15 cellular contexts compared by ENCODE assay signal in the genomic region with DNA sequence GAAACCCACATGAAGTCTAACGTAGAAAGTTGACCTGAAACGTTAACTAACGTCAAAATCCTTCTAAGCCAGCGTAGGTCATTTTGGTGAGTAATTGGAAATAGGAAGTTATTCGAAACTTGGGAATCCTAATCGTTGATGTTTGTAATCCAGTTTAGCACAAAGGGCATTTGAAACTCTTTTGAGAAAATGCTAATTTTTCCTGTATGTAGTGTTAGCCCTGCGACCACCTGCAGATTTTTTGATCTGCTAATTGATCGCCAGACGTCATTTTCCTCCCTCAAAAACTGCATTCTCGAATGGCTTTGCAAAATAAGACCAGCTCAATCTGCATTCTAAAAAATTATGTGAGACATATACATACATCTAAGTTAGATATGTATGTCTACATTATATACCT. TPM values are rescaled to one million over a fixed set of nuclear protein-coding genes. Genes with fewer than 3 reads are reported as not detected.
DNase-seq lines count a peak whose midpoint lies in the region; ATAC-seq, FAIRE-seq and TF ChIP-seq lines count a peak whose summit lies in the region.
"Had no signal": no experiment of that assay in that cellular context is flagged by ENCODE, and none has a peak within 500 bp of the region (broad histone marks: within the 10 kb centered on the region; RNA-seq: fewer than 3 reads in every experiment).

No MANE protein-coding gene starts in this region.

- H3K36me3 Mint-ChIP-seq in Calu3 (ENCODE audit: insufficient read depth, unreplicated experiment) (peaks cover 26% of the 10 kb centered on the region), endothelial cell (ENCODE audit: low read depth, unreplicated experiment) (no peaks in the 10 kb centered on the region), nephron progenitor cell (ENCODE audit: low read depth) (peaks cover 10% of the 10 kb centered on the region)
- H3K36me3 Mint-ChIP-seq: activated naive CD4-positive, alpha-beta T cell treated with anti-CD3 and anti-CD28 coated beads, Interleukin-2, amount 50 U/mL, for 24 hours had no signal

- no peak overlapping the region for H3K27ac Mint-ChIP-seq in Calu3 (ENCODE audit: unreplicated experiment)
- H3K27ac Mint-ChIP-seq in endothelial cell (ENCODE audit: unreplicated experiment), result peak overlapping the region; percentile 64
- H3K27ac Mint-ChIP-seq in nephron progenitor cell, result peak overlapping the region; percentile 97
- H3K27ac Mint-ChIP-seq: activated CD4-positive, alpha-beta T cell treated with anti-CD3 and anti-CD28 coated beads, Interleukin-2, amount 10 ng/mL, durations not matched to agents 7 days and 5 days; activated naive CD4-positive, alpha-beta T cell treated with anti-CD3 and anti-CD28 coated beads, Interleukin-2, amount 50 U/mL, for 24 hours had no signal

- H3K27me3 Mint-ChIP-seq in Calu3 (ENCODE audit: unreplicated experiment) (peaks cover 30% of the 10 kb centered on the region), endothelial cell (ENCODE audit: unreplicated experiment) (peaks cover 4% of the 10 kb centered on the region), nephron progenitor cell (ENCODE audit: low read depth, poor library complexity) (no peaks in the 10 kb centered on the region)

- H3K4me1 Mint-ChIP-seq in Calu3 (ENCODE audit: low read depth, unreplicated experiment) (peaks cover 33% of the 10 kb centered on the region), endothelial cell (ENCODE audit: unreplicated experiment) (peaks cover 38% of the 10 kb centered on the region), nephron progenitor cell (peaks cover 74% of the 10 kb centered on the region)

- H3K9me3 Mint-ChIP-seq in Calu3 (ENCODE audit: low read depth, unreplicated experiment), result no peaks in the 10 kb centered on the region
- H3K9me3 Mint-ChIP-seq in endothelial cell (ENCODE audit: unreplicated experiment), result no peaks in the 10 kb centered on the region
- H3K9me3 Mint-ChIP-seq in nephron progenitor cell, result no peaks in the 10 kb centered on the region
- H3K9me3 Mint-ChIP-seq: activated CD4-positive, alpha-beta T cell treated with anti-CD3 and anti-CD28 coated beads, Interleukin-2, amount 10 ng/mL, durations not matched to agents 7 days and 5 days; activated naive CD4-positive, alpha-beta T cell treated with anti-CD3 and anti-CD28 coated beads, Interleukin-2, amount 50 U/mL, for 24 hours had no signal

- no peaks in the 10 kb centered on the region for H3K36me3 ChIP-seq in kidney (ENCODE audit: control insufficient read depth in 1 of 2, insufficient read depth in 2 of 2, low read length in 2 of 2)
- H3K36me3 ChIP-seq: brain microvascular endothelial cell had no signal

- no peak for FAIRE-seq in kidney (lab: Jason Lieb, UNC)

- H3K4me3 Mint-ChIP-seq in Calu3 (ENCODE audit: low read depth, unreplicated experiment), result peak overlapping the region; percentile 79
- peak overlapping the region; percentile 98 for H3K4me3 Mint-ChIP-seq in endothelial cell (ENCODE audit: unreplicated experiment)
- H3K4me3 Mint-ChIP-seq in nephron progenitor cell, result peak overlapping the region; percentile 96
- H3K4me3 Mint-ChIP-seq: activated CD4-positive, alpha-beta T cell treated with anti-CD3 and anti-CD28 coated beads, Interleukin-2, amount 10 ng/mL, durations not matched to agents 7 days and 5 days had no signal

- no peaks in the 10 kb centered on the region for H3K9me3 ChIP-seq in kidney (ENCODE audit: control insufficient read depth in 1 of 2, low read length in 2 of 2)
- H3K9me3 ChIP-seq: SK-N-SH had no signal

- no peak overlapping the region for H3K4me3 ChIP-seq in kidney (ENCODE audit: low read length in 2 of 2)

- DNase-seq in Calu3 (no peak), NCI-H69 (lab: John Stamatoyannopoulos, UW) (peak; percentile 64), endothelial cell (ENCODE audit: low spot score) (no peak), nephron progenitor cell (no peak), kidney (no peak), HCEC 1CT (no peak)
- DNase-seq: brain microvascular endothelial cell, NCI-H2029 treated with DMSO at 0.1 percent for 48 hours had no signal

- TF ChIP-seq CTCF in Calu3 (IDR thresholded peaks at IDR 0.05; ENCODE audit: unreplicated experiment), result no peak
- TF ChIP-seq CTCF in endothelial cell (IDR thresholded peaks at IDR 0.05; ENCODE audit: unreplicated experiment), result no peak
- TF ChIP-seq CTCF in nephron progenitor cell (IDR thresholded peaks at IDR 0.05), result no peak
- TF ChIP-seq CTCF in kidney (IDR thresholded peaks at IDR 0.05; ENCODE audit: borderline replicate concordance, extremely low read depth, insufficient read depth), result no peak

- H3K4me1 ChIP-seq in kidney (ENCODE audit: control insufficient read depth in 1 of 2, insufficient read depth in 1 of 2, low read depth in 1 of 2, low read length in 2 of 2), result peaks cover 3% of the 10 kb centered on the region in 2 donors

- BruUV-seq in Calu3 (replicated peaks; lab: Mats Ljungman, UMichigan), result TSS peak; percentile 13

- ATAC-seq in GM18858 (IDR thresholded peaks at IDR 0.05; ENCODE audit: unreplicated experiment) (no peak), GM19467 (IDR thresholded peaks at IDR 0.05; ENCODE audit: unreplicated experiment) (no peak)

- no peak overlapping the region for H3K9ac ChIP-seq in kidney (ENCODE audit: low read length in 2 of 2)
- H3K9ac ChIP-seq: SK-N-SH had no signal

- no peak overlapping the region for H3K27ac ChIP-seq in kidney (ENCODE audit: low read depth in 2 of 2, low read length in 2 of 2)
- H3K27ac ChIP-seq: brain microvascular endothelial cell had no signal

- CTCF ChIA-PET in Calu3 (lab: Charles Lee), result interaction anchor here (0.6 to 2.1 kb wide), 12 partner anchors 11 to 283 kb away, joined by 3 to 19 read pairs (median 4); no protein-coding TSS in a partner anchor

- intact Hi-C loops in Calu3 (cut with micrococcal nuclease; ENCODE audit: unreplicated experiment) (no loop called here), kidney (cut with DNase I) (no loop called here)

RNA-seq across cellular contexts. Expression of a gene that starts 2.7 kb away (rescaled TPM):
- total RNA-seq in Calu3 (2022) (7.6 and 9.5 TPM in 2 replicates), endothelial cell (ENCODE audit: unreplicated experiment) (65.4 TPM), kidney (0.09 TPM)
- polyA plus RNA-seq in kidney (ENCODE audit: insufficient read depth, low read depth, low replicate concordance), result not detected
- total RNA-seq: H4, right cardiac atrium had no signal

RNA-seq across cellular contexts. Expression of a gene that starts 31.4 kb away (rescaled TPM):
- total RNA-seq in Calu3 (2022) (90.3 and 98.5 TPM in 2 replicates), endothelial cell (ENCODE audit: unreplicated experiment) (30.6 TPM), kidney (40.2 TPM)
- 7.1 TPM for polyA plus RNA-seq in kidney (ENCODE audit: insufficient read depth, low read depth, low replicate concordance)
